ENCODE assay signal across 16 cellular contexts in the genomic region with DNA sequence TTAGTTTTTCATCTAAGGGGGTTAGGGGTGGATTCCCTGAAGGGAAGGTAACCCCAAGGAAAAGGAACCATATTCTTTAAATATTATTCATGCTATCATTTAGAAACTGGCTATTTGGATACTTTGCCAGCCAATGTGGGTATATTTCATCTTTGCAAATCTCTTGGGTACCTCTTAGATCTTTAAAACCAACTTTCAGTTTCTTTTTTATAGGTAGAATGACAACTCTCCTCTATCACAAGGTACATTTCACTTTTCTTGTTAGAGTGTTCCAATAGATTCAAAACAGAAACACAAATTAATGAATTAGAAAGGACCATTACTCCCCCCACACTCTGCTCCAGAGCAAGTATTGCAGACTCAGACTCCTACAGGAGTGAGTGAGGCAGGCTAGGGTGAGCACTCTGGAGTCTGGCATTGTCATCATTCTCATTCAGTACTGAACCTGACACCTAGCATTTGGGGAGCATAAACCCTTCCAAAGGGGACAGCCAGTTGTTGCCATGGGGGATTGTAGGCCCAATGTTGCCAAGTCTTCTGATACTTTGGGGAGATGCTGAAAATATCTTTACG. TPM values are rescaled to one million over a fixed set of nuclear protein-coding genes. Genes with fewer than 3 reads are reported as not detected.
A peak's percentile ranks its signal among the peaks of the same experiment; 100 is the strongest.
DNase-seq lines count a peak whose midpoint lies in the region; ATAC-seq and TF ChIP-seq lines count a peak whose summit lies in the region.
"Had no signal": no experiment of that assay in that cellular context is flagged by ENCODE, and none has a peak within 500 bp of the region (broad histone marks: within the 10 kb centered on the region; RNA-seq: fewer than 3 reads in every experiment).

No MANE protein-coding gene starts in this region.

- H3K4me1 ChIP-seq in GM23338 (ENCODE audit: insufficient read depth): 0 out of 2 replicates have a peak, but pooled peaks cover 7% of the 10 kb centered on the region
- H3K4me1 ChIP-seq in endodermal cell (ENCODE audit: control insufficient read depth, insufficient read depth, low read length): peaks cover 7% of the 10 kb centered on the region
- H3K4me1 ChIP-seq: BE2C had no signal

- no peaks in the 10 kb centered on the region for H3K9me3 ChIP-seq in endodermal cell (ENCODE audit: control insufficient read depth, low read length)
- H3K9me3 ChIP-seq: BE2C, testis had no signal

- H3K9me2 ChIP-seq in GM23338 (ENCODE audit: insufficient read depth): no peaks in the 10 kb centered on the region

- H3K4me2 ChIP-seq in GM23338: no peak overlapping the region

- no peaks in the 10 kb centered on the region for H3F3A ChIP-seq in GM23338 (replicated peaks; ENCODE audit: low read depth)

- H2AFZ ChIP-seq in GM23338: no peak overlapping the region

- DNase-seq in GM10248 (ENCODE audit: extremely low spot score) (peak; percentile 26), GM23338 (ENCODE audit: low spot score) (no peak), endodermal cell (no peak)
- DNase-seq in activated CD8-positive, alpha-beta T cell treated with anti-CD3 and anti-CD28 coated beads, Interleukin-2, amount 10 ng/mL, durations not matched to agents 7 days and 5 days: no peak
- DNase-seq in naive thymus-derived CD8-positive, alpha-beta T cell: peak in 3 of 10 donors; percentile 13 to 37 (median 29)
- DNase-seq: BE2C, DMS153, NCI-H2081 treated with DMSO at 0.1 percent for 48 hours, NCI-H774, testis had no signal

- TF ChIP-seq CTCF in GM10248 (IDR thresholded peaks at IDR 0.05; ENCODE audit: control extremely low read depth, extremely low read depth, low read depth, missing control alignments): no peak
- no peak for TF ChIP-seq CTCF in GM23338 (conservative IDR thresholded peaks at IDR 0.05; ENCODE audit: low read depth in 2 of 2)
- TF ChIP-seq CTCF in endodermal cell (conservative IDR thresholded peaks at IDR 0.05): no peak

- H3K27me3 Mint-ChIP-seq in GM23338 (ENCODE audit: insufficient read depth, low read depth, poor library complexity): no peaks in the 10 kb centered on the region
- no peaks in the 10 kb centered on the region for H3K27me3 Mint-ChIP-seq in activated CD8-positive, alpha-beta T cell treated with anti-CD3 and anti-CD28 coated beads, Interleukin-2, amount 10 ng/mL, durations not matched to agents 7 days and 5 days (ENCODE audit: low read depth)
- H3K27me3 Mint-ChIP-seq in naive thymus-derived CD8-positive, alpha-beta T cell: no peaks in the 10 kb centered on the region
- peaks cover 36% of the 10 kb centered on the region for H3K27me3 Mint-ChIP-seq in endodermal cell (ENCODE audit: insufficient read depth)
- H3K27me3 Mint-ChIP-seq: dendritic cell treated with granulocyte-macrophage colony-stimulating factor and Interleukin-4, amounts not matched to agents 40 ng/mL and 50 ng/mL, for 4 days had no signal

- H3K36me3 ChIP-seq in GM23338 (ENCODE audit: insufficient read depth) (no peaks in the 10 kb centered on the region), endodermal cell (ENCODE audit: control insufficient read depth, insufficient read depth, low read length) (no peaks in the 10 kb centered on the region)
- H3K36me3 ChIP-seq: BE2C had no signal

- CTCF ChIA-PET in GM10248 (lab: Yijun Ruan, JAX): no interaction called here
- CTCF ChIA-PET in activated CD8-positive, alpha-beta T cell treated with anti-CD3 and anti-CD28 coated beads, Interleukin-2, amount 10 ng/mL, durations not matched to agents 7 days and 5 days (lab: Charles Lee): no interaction called here

- H3K27me3 ChIP-seq in GM23338 (ENCODE audit: insufficient read depth) (no peaks in the 10 kb centered on the region), endodermal cell (ENCODE audit: control insufficient read depth, insufficient read depth, low read length, poor library complexity, severe bottlenecking) (peaks cover 41% of the 10 kb centered on the region)
- H3K27me3 ChIP-seq: BE2C, testis had no signal

- no peak overlapping the region for H3K27ac ChIP-seq in GM23338 (ENCODE audit: low read depth)
- H3K27ac ChIP-seq in endodermal cell (ENCODE audit: low read depth, low read length): no peak overlapping the region

- H4K20me1 ChIP-seq in GM23338 (replicated peaks; ENCODE audit: insufficient read depth): 0 out of 2 replicates have a peak, but pooled peaks cover 4% of the 10 kb centered on the region

- H3K4me3 Mint-ChIP-seq in GM23338 (no peak overlapping the region), endodermal cell (no peak overlapping the region)
- H3K4me3 Mint-ChIP-seq in activated CD8-positive, alpha-beta T cell treated with anti-CD3 and anti-CD28 coated beads, Interleukin-2, amount 10 ng/mL, durations not matched to agents 7 days and 5 days: peak overlapping the region; percentile 71
- peak overlapping the region; percentile 60 to 87 (median 84) for H3K4me3 Mint-ChIP-seq in naive thymus-derived CD8-positive, alpha-beta T cell
- H3K4me3 Mint-ChIP-seq: dendritic cell treated with granulocyte-macrophage colony-stimulating factor and Interleukin-4, amounts not matched to agents 40 ng/mL and 50 ng/mL, for 4 days; WTC11 had no signal

- H3K9me3 Mint-ChIP-seq in GM23338 (no peaks in the 10 kb centered on the region), endodermal cell (no peaks in the 10 kb centered on the region)
- H3K9me3 Mint-ChIP-seq in activated CD8-positive, alpha-beta T cell treated with anti-CD3 and anti-CD28 coated beads, Interleukin-2, amount 10 ng/mL, durations not matched to agents 7 days and 5 days (ENCODE audit: insufficient read depth): no peaks in the 10 kb centered on the region
- H3K9me3 Mint-ChIP-seq in naive thymus-derived CD8-positive, alpha-beta T cell: no peaks in the 10 kb centered on the region
- H3K9me3 Mint-ChIP-seq: dendritic cell treated with granulocyte-macrophage colony-stimulating factor and Interleukin-4, amounts not matched to agents 40 ng/mL and 50 ng/mL, for 4 days; WTC11 had no signal

- H3K27ac Mint-ChIP-seq in GM23338 (no peak overlapping the region), endodermal cell (no peak overlapping the region)
- H3K27ac Mint-ChIP-seq in activated CD8-positive, alpha-beta T cell treated with anti-CD3 and anti-CD28 coated beads, Interleukin-2, amount 10 ng/mL, durations not matched to agents 7 days and 5 days: peak overlapping the region; percentile 86
- peak overlapping the region; percentile 94 to 100 (median 98) for H3K27ac Mint-ChIP-seq in naive thymus-derived CD8-positive, alpha-beta T cell
- H3K27ac Mint-ChIP-seq: dendritic cell treated with granulocyte-macrophage colony-stimulating factor and Interleukin-4, amounts not matched to agents 40 ng/mL and 50 ng/mL, for 4 days; WTC11 had no signal

- ATAC-seq in GM23338 (peak; percentile 66), GM21723 (IDR thresholded peaks at IDR 0.05; ENCODE audit: unreplicated experiment) (no peak), GM21390 (IDR thresholded peaks at IDR 0.05; ENCODE audit: unreplicated experiment) (no peak), GM19467 (IDR thresholded peaks at IDR 0.05; ENCODE audit: unreplicated experiment) (no peak)
- ATAC-seq in activated CD8-positive, alpha-beta T cell treated with anti-CD3 and anti-CD28 coated beads, Interleukin-2, amount 10 ng/mL, durations not matched to agents 7 days and 5 days: peak; percentile 73
- ATAC-seq in naive thymus-derived CD8-positive, alpha-beta T cell: peak; percentile 47
- ATAC-seq: WTC11 had no signal

- H3K79me2 ChIP-seq in GM23338 (replicated peaks; ENCODE audit: insufficient read depth): no peaks in the 10 kb centered on the region; the same call in 1 of the 2 replicates

- POLR2A ChIA-PET in GM10248 (lab: Yijun Ruan, JAX): no interaction called here
- POLR2A ChIA-PET in activated CD8-positive, alpha-beta T cell treated with anti-CD3 and anti-CD28 coated beads, Interleukin-2, amount 10 ng/mL, durations not matched to agents 7 days and 5 days (lab: Charles Lee): interaction anchor here (0.8 kb wide), 1 partner anchor 43 kb away, joined by 3 read pairs; no protein-coding TSS in a partner anchor
- POLR2A ChIA-PET in naive thymus-derived CD8-positive, alpha-beta T cell (lab: Charles Lee): interaction anchor here (1.3 to 3.5 kb wide), 2 partner anchors 43 to 45 kb away, joined by 3 to 20 read pairs; partner anchors contain the start of gene MACO1

- H3K36me3 Mint-ChIP-seq in GM23338 (ENCODE audit: low read depth) (no peaks in the 10 kb centered on the region), endodermal cell (ENCODE audit: low read depth) (peaks cover 9% of the 10 kb centered on the region)
- H3K36me3 Mint-ChIP-seq in activated CD8-positive, alpha-beta T cell treated with anti-CD3 and anti-CD28 coated beads, Interleukin-2, amount 10 ng/mL, durations not matched to agents 7 days and 5 days (ENCODE audit: low read depth): peaks cover 14% of the 10 kb centered on the region
- peaks cover 0 to 16% (median 6%) of the 10 kb centered on the region in 3 donors for H3K36me3 Mint-ChIP-seq in naive thymus-derived CD8-positive, alpha-beta T cell
- H3K36me3 Mint-ChIP-seq: WTC11 had no signal

- H3K4me1 Mint-ChIP-seq in GM23338: no peaks in the 10 kb centered on the region
- H3K4me1 Mint-ChIP-seq in activated CD8-positive, alpha-beta T cell treated with anti-CD3 and anti-CD28 coated beads, Interleukin-2, amount 10 ng/mL, durations not matched to agents 7 days and 5 days (ENCODE audit: low read depth): peaks cover 43% of the 10 kb centered on the region
- peaks cover 26 to 68% (median 63%) of the 10 kb centered on the region in 4 donors for H3K4me1 Mint-ChIP-seq in naive thymus-derived CD8-positive, alpha-beta T cell
- peaks cover 17% of the 10 kb centered on the region for H3K4me1 Mint-ChIP-seq in endodermal cell

- WGBS in endodermal cell (ENCODE audit: insufficient coverage in 1 of 2, insufficient read length in 1 of 2), 2 experiments: 100% methylated on average over 1 of the region's 1 CpG; no CpG with 5 or more reads in 1 of the 2 experiments

- no peak overlapping the region for H3K9ac ChIP-seq in endodermal cell (ENCODE audit: extremely low read depth, low read length, poor library complexity, severe bottlenecking)

- H3K4me3 ChIP-seq in GM23338: no peak overlapping the region
- no peak overlapping the region for H3K4me3 ChIP-seq in endodermal cell (ENCODE audit: low read length)
- H3K4me3 ChIP-seq: testis had no signal

RNA-seq across cellular contexts. Expression of gene MACO1, which starts 43.0 kb away (rescaled TPM):
- 8.9 and 9.8 TPM in 2 replicates for total RNA-seq in GM23338 (2014; rRNA removed; shearing (Covaris generic))
- polyA plus RNA-seq in GM23338 (2016; fragmentation: Nextera tagmentation; extraction: Ambion mirVana): 10.3 and 10.6 TPM in 2 replicates
- 10 to 100 TPM; 16.4 to 17.2 TPM for total RNA-seq in activated CD8-positive, alpha-beta T cell treated with anti-CD3 and anti-CD28 coated beads, Interleukin-2, amount 10 ng/mL, durations not matched to agents 7 days and 5 days
- 10 to 100 TPM; 26.9 to 28.0 TPM for total RNA-seq in naive thymus-derived CD8-positive, alpha-beta T cell
- 1 to 10 TPM; 7.6 to 8.8 (median 7.6) TPM for polyA plus RNA-seq in naive thymus-derived CD8-positive, alpha-beta T cell
- 10 to 100 TPM; 13.1 to 14.1 TPM for total RNA-seq in endodermal cell
- polyA plus RNA-seq in endodermal cell (2013, experiment 1 of 2): 26.0 TPM
- 23.1 TPM for polyA plus RNA-seq in endodermal cell (2013, experiment 2 of 2)

RNA-seq across cellular contexts. Expression of gene RHCE, which starts 53.1 kb away (rescaled TPM):
- total RNA-seq in GM23338 (2014; rRNA removed; shearing (Covaris generic)): 0.17 TPM in 1 of 2 replicates, not detected in the other
- polyA plus RNA-seq in GM23338 (2016; fragmentation: Nextera tagmentation; extraction: Ambion mirVana): 0.15 and 0.38 TPM in 2 replicates
- under 1 TPM in 1 of 2 experiments, not detected in 1; 0.13 TPM for total RNA-seq in activated CD8-positive, alpha-beta T cell treated with anti-CD3 and anti-CD28 coated beads, Interleukin-2, amount 10 ng/mL, durations not matched to agents 7 days and 5 days
- total RNA-seq in naive thymus-derived CD8-positive, alpha-beta T cell: under 1 TPM; 0.44 to 0.60 TPM
- polyA plus RNA-seq in naive thymus-derived CD8-positive, alpha-beta T cell: 1 to 10 TPM in 1 of 3 donors, under 1 TPM in 2; 0.30 to 1.1 (median 0.81) TPM
- under 1 TPM; 0.33 to 0.40 TPM for total RNA-seq in endodermal cell
- polyA plus RNA-seq in endodermal cell (2013, experiment 1 of 2): 0.43 TPM
- 0.83 TPM for polyA plus RNA-seq in endodermal cell (2013, experiment 2 of 2)
- total RNA-seq: HT-29 had no signal

Comparison
In these comparisons a context has a peak if more than half of its experiments do, and no peak if none do; other contexts are left out.
1. ATAC-seq: peak in GM23338 (single experiment), activated CD8-positive, alpha-beta T cell treated with anti-CD3 and anti-CD28 coated beads, Interleukin-2, amount 10 ng/mL, durations not matched to agents 7 days and 5 days (single experiment) and naive thymus-derived CD8-positive, alpha-beta T cell (2 of 2); none in GM21723 (single experiment), GM21390 (single experiment) and GM19467 (single experiment).
2. H3K27ac Mint-ChIP-seq: peak in activated CD8-positive, alpha-beta T cell treated with anti-CD3 and anti-CD28 coated beads, Interleukin-2, amount 10 ng/mL, durations not matched to agents 7 days and 5 days (single experiment) and naive thymus-derived CD8-positive, alpha-beta T cell (10 of 10); none in GM23338 (single experiment) and endodermal cell (single experiment).
3. H3K4me3 Mint-ChIP-seq: peak in activated CD8-positive, alpha-beta T cell treated with anti-CD3 and anti-CD28 coated beads, Interleukin-2, amount 10 ng/mL, durations not matched to agents 7 days and 5 days (single experiment) and naive thymus-derived CD8-positive, alpha-beta T cell (10 of 10); none in GM23338 (single experiment) and endodermal cell (single experiment).